In genomic region chr18:46073474-46074331, GRCh38 we compare ENCODE assay signal across 8 cellular contexts. TPM values are rescaled to one million over a fixed set of nuclear protein-coding genes. Genes with fewer than 3 reads are reported as not detected.
A peak's percentile ranks its signal among the peaks of the same experiment; 100 is the strongest.
DNase-seq lines count a peak whose midpoint lies in the region; ATAC-seq and TF ChIP-seq lines count a peak whose summit lies in the region.

No MANE protein-coding gene starts in this region.

- peaks cover 3% of the 10 kb centered on the region for H3K79me2 ChIP-seq in fibroblast of lung (ENCODE audit: control insufficient read depth, insufficient read depth, low read length)

- no peaks in the 10 kb centered on the region for H3K36me3 ChIP-seq in fibroblast of lung (ENCODE audit: control insufficient read depth, insufficient read depth, low read length)

- H3K4me3 Mint-ChIP-seq in nephron progenitor cell: peak overlapping the region; percentile 7

- H3K4me1 ChIP-seq in fibroblast of lung (ENCODE audit: control insufficient read depth, extremely low read depth, insufficient read depth, low read length): peaks cover 9% of the 10 kb centered on the region

- TF ChIP-seq CTCF in fibroblast of lung (conservative IDR thresholded peaks at IDR 0.05 in 1 of 2, IDR thresholded peaks at IDR 0.05 in 1 of 2; ENCODE audit: low read depth in 1 of 2, low read length in 2 of 2): peak; percentile 60 to 65
- peak; percentile 66 for TF ChIP-seq CTCF in nephron progenitor cell (IDR thresholded peaks at IDR 0.05)

- DNase-seq in DMS153 treated with DMSO at 0.1 percent for 48 hours (lab: John Stamatoyannopoulos, UW; ENCODE audit: unreplicated experiment) (peak; percentile 57), NCI-H82 (lab: John Stamatoyannopoulos, UW) (peak; percentile 76), activated T-cell treated with anti-CD3 and anti-CD28 coated beads for 24 hours (ENCODE audit: low read depth) (peak; percentile 60), fibroblast of lung (ENCODE audit: low read depth in 2 of 2) (peak; percentile 48 to 74), nephron progenitor cell (peak; percentile 58), posterior vena cava (ENCODE audit: low spot score) (no peak)

- no peaks in the 10 kb centered on the region for H3K27me3 ChIP-seq in fibroblast of lung (ENCODE audit: control insufficient read depth, insufficient read depth, low read length)

- H3K27ac ChIP-seq in fibroblast of lung (ENCODE audit: insufficient read depth, low read length): no peak overlapping the region

- no peak overlapping the region for H2AFZ ChIP-seq in fibroblast of lung (ENCODE audit: low read length)

- H3K9me3 Mint-ChIP-seq in nephron progenitor cell: no peaks in the 10 kb centered on the region

- peaks cover 26% of the 10 kb centered on the region for H3K27me3 Mint-ChIP-seq in nephron progenitor cell (ENCODE audit: low read depth, poor library complexity)

- no peaks in the 10 kb centered on the region for H4K20me1 ChIP-seq in fibroblast of lung (ENCODE audit: control insufficient read depth, extremely low read depth, insufficient read depth, low read length)

- intact Hi-C loops in posterior vena cava (cut with DNase I): loop anchor here in 1 of 2 donors (5.0 kb wide), 1 partner anchor 106 kb away; the partner anchor contains the start of gene EPG5

- no peak overlapping the region for H3K4me2 ChIP-seq in fibroblast of lung (ENCODE audit: extremely low read depth, insufficient read depth, low read length)

- no peaks in the 10 kb centered on the region for H3K9me3 ChIP-seq in fibroblast of lung (ENCODE audit: control insufficient read depth, insufficient read depth, low read depth, low read length)

- peaks cover 18% of the 10 kb centered on the region for H3K36me3 Mint-ChIP-seq in nephron progenitor cell (ENCODE audit: low read depth)

- no peak overlapping the region for H3K27ac Mint-ChIP-seq in nephron progenitor cell

- H3K4me1 Mint-ChIP-seq in nephron progenitor cell: peaks cover 5% of the 10 kb centered on the region

- H3K9ac ChIP-seq in fibroblast of lung (ENCODE audit: insufficient read depth, low read length): no peak overlapping the region

- H3K4me3 ChIP-seq in fibroblast of lung (replicated peaks in 1 of 4; ENCODE audit: control extremely low read depth in 1 of 4, insufficient read depth in 1 of 4, low read depth in 3 of 4, low read length in 4 of 4): no peak overlapping the region

- peak; percentile 32 for ATAC-seq in HG03342 (IDR thresholded peaks at IDR 0.05; ENCODE audit: unreplicated experiment)
- ATAC-seq in HG03432 (IDR thresholded peaks at IDR 0.05; ENCODE audit: unreplicated experiment): no peak

RNA-seq across cellular contexts. Expression of gene PSTPIP2, which starts 1.6 kb away (rescaled TPM):
- total RNA-seq in fibroblast of lung: 8.2 and 13.4 TPM in 2 replicates
- 18.4 and 18.7 TPM in 2 replicates for polyA plus RNA-seq in fibroblast of lung
- 8.8 and 9.4 TPM in 2 replicates for polyA plus RNA-seq in fibroblast of lung (2012)
- 2.0 and 4.9 TPM in 2 replicates for polyA minus RNA-seq in fibroblast of lung (ENCODE audit: low replicate concordance)
- total RNA-seq in posterior vena cava: 1 to 10 TPM; 5.7 to 8.9 TPM

RNA-seq across cellular contexts. Expression of gene ATP5F1A, which starts 24.4 kb away (rescaled TPM):
- total RNA-seq in fibroblast of lung (581 and 591 TPM in 2 replicates), posterior vena cava (100 to 1,000 TPM; 236 to 263 TPM)
- 791 and 878 TPM in 2 replicates for polyA plus RNA-seq in fibroblast of lung
- polyA plus RNA-seq in fibroblast of lung (2012): 452 and 531 TPM in 2 replicates
- polyA minus RNA-seq in fibroblast of lung (ENCODE audit: low replicate concordance): 480 and 506 TPM in 2 replicates

RNA-seq across cellular contexts. Expression of gene HAUS1, which starts 30.5 kb away (rescaled TPM):
- total RNA-seq in fibroblast of lung: 25.4 and 37.0 TPM in 2 replicates
- 52.8 and 90.3 TPM in 2 replicates for polyA plus RNA-seq in fibroblast of lung
- polyA plus RNA-seq in fibroblast of lung (2012): 27.5 and 41.6 TPM in 2 replicates
- polyA minus RNA-seq in fibroblast of lung (ENCODE audit: low replicate concordance): 4.0 TPM in 1 of 2 replicates, not detected in the other
- 10 to 100 TPM; 19.7 to 23.6 TPM for total RNA-seq in posterior vena cava
